ENCODE assay signal across 1 cellular context in genomic region chr21:44416193-44416592, GRCh38.
TF ChIP-seq lines count a peak whose summit lies in the region.

No MANE protein-coding gene starts in this region.

TF ChIP-seq in HepG2, 621 proteins besides CTCF, POLR2A, EP300 and RAD21 (continued from another document):
- TF ChIP-seq ZBTB44 (CRISPR knock-in tag; IDR thresholded peaks at IDR 0.05) (no peak), KLF13 (CRISPR knock-in tag; IDR thresholded peaks at IDR 0.05) (no peak), REPIN1 (CRISPR knock-in tag; IDR thresholded peaks at IDR 0.05; ENCODE audit: borderline replicate concordance, low read depth) (no peak), ZNF879 (CRISPR knock-in tag; IDR thresholded peaks at IDR 0.05) (no peak), ATF4 (CRISPR knock-in tag; IDR thresholded peaks at IDR 0.05) (no peak), ZXDC (CRISPR knock-in tag; IDR thresholded peaks at IDR 0.05) (no peak), RAD51 (IDR thresholded peaks at IDR 0.05; ENCODE audit: borderline replicate concordance) (no peak), CREM (IDR thresholded peaks at IDR 0.05) (no peak), CREM (CRISPR knock-in tag; IDR thresholded peaks at IDR 0.05) (no peak)
TF ChIP-seq in HepG2: peak in this region for 0.
